Comparison of ENCODE assay signal across 16 cellular contexts in genomic region chr11:103872748-103873147, GRCh38.
"Had no signal": no experiment of that assay in that cellular context is flagged by ENCODE, and none has a peak within 500 bp of the region (broad histone marks: within the 10 kb centered on the region; RNA-seq: fewer than 3 reads in every experiment).

No MANE protein-coding gene starts in this region.

- H3K27ac ChIP-seq: psoas muscle, suprapubic skin, transverse colon, vagina had no signal

- H3K36me3 ChIP-seq: heart right ventricle, suprapubic skin, transverse colon, vagina had no signal

- H3K4me1 Mint-ChIP-seq: activated CD4-positive, alpha-beta memory T cell treated with anti-CD3 and anti-CD28 coated beads, Interleukin-2, amount 10 ng/mL, durations not matched to agents 7 days and 5 days; activated naive CD8-positive, alpha-beta T cell treated with anti-CD3 and anti-CD28 coated beads for 36 hours; stimulated activated naive CD8-positive, alpha-beta T cell treated with anti-CD3 and anti-CD28 coated beads, Interleukin-15, amount 100 ng/mL, for 72 hours had no signal

- H3K27ac Mint-ChIP-seq: activated B cell treated with CpG ODN at 0.5 μM for 24 hours; activated CD4-positive, alpha-beta memory T cell treated with anti-CD3 and anti-CD28 coated beads, Interleukin-2, amount 10 ng/mL, durations not matched to agents 7 days and 5 days; activated CD8-positive, alpha-beta memory T cell treated with anti-CD3 and anti-CD28 coated beads, Interleukin-2, amount 10 ng/mL, durations not matched to agents 7 days and 5 days; activated naive CD8-positive, alpha-beta T cell treated with anti-CD3 and anti-CD28 coated beads for 36 hours had no signal

- H3K36me3 Mint-ChIP-seq: activated CD8-positive, alpha-beta memory T cell treated with anti-CD3 and anti-CD28 coated beads, Interleukin-2, amount 10 ng/mL, durations not matched to agents 7 days and 5 days; activated naive CD8-positive, alpha-beta T cell treated with anti-CD3 and anti-CD28 coated beads for 36 hours had no signal

- H3K4me3 ChIP-seq: heart right ventricle, psoas muscle, smooth muscle cell, suprapubic skin, transverse colon, vagina had no signal

- H3K4me1 ChIP-seq: psoas muscle, transverse colon, vagina had no signal

- ATAC-seq: activated CD8-positive, alpha-beta memory T cell treated with anti-CD3 and anti-CD28 coated beads, Interleukin-2, amount 10 ng/mL, durations not matched to agents 7 days and 5 days; stimulated activated naive CD8-positive, alpha-beta T cell treated with anti-CD3 and anti-CD28 coated beads, Interleukin-15, amount 100 ng/mL, for 72 hours had no signal

- H3K27me3 Mint-ChIP-seq: activated CD4-positive, alpha-beta memory T cell treated with anti-CD3 and anti-CD28 coated beads, Interleukin-2, amount 10 ng/mL, durations not matched to agents 7 days and 5 days; activated CD8-positive, alpha-beta memory T cell treated with anti-CD3 and anti-CD28 coated beads, Interleukin-2, amount 10 ng/mL, durations not matched to agents 7 days and 5 days; activated naive CD8-positive, alpha-beta T cell treated with anti-CD3 and anti-CD28 coated beads for 36 hours; stimulated activated naive CD8-positive, alpha-beta T cell treated with anti-CD3 and anti-CD28 coated beads, Interleukin-15, amount 100 ng/mL, for 72 hours had no signal

- H3K27me3 ChIP-seq: heart right ventricle, suprapubic skin, transverse colon, vagina had no signal

- H3K4me2 ChIP-seq: smooth muscle cell had no signal

- H3K9me3 Mint-ChIP-seq: activated B cell treated with CpG ODN at 0.5 μM for 24 hours; activated CD4-positive, alpha-beta memory T cell treated with anti-CD3 and anti-CD28 coated beads, Interleukin-2, amount 10 ng/mL, durations not matched to agents 7 days and 5 days; activated naive CD8-positive, alpha-beta T cell treated with anti-CD3 and anti-CD28 coated beads for 36 hours; stimulated activated naive CD8-positive, alpha-beta T cell treated with anti-CD3 and anti-CD28 coated beads, Interleukin-15, amount 100 ng/mL, for 72 hours had no signal

- DNase-seq: activated B cell treated with CpG ODN at 0.5 μM for 24 hours; activated CD4-positive, alpha-beta memory T cell treated with anti-CD3 and anti-CD28 coated beads, Interleukin-2, amount 10 ng/mL, durations not matched to agents 7 days and 5 days; activated CD4-positive, alpha-beta T cell treated with anti-CD3 and anti-CD28 coated beads for 4 hours; activated CD8-positive, alpha-beta memory T cell treated with anti-CD3 and anti-CD28 coated beads, Interleukin-2, amount 10 ng/mL, durations not matched to agents 7 days and 5 days; activated naive CD8-positive, alpha-beta T cell treated with anti-CD3 and anti-CD28 coated beads for 36 hours; amygdala; caudate nucleus; heart right ventricle; left ventricle myocardium superior; psoas muscle; stimulated activated CD4-positive, alpha-beta T cell treated with anti-CD3 and anti-CD28 coated beads, Interleukin-4, amount 100 ng/mL, for 1 hour; stimulated activated naive CD8-positive, alpha-beta T cell treated with anti-CD3 and anti-CD28 coated beads, Interleukin-15, amount 100 ng/mL, for 72 hours; transverse colon had no signal

- H3K9me3 ChIP-seq: heart right ventricle, psoas muscle, suprapubic skin, transverse colon, vagina had no signal

- H3K4me3 Mint-ChIP-seq: activated B cell treated with CpG ODN at 0.5 μM for 24 hours; activated CD4-positive, alpha-beta memory T cell treated with anti-CD3 and anti-CD28 coated beads, Interleukin-2, amount 10 ng/mL, durations not matched to agents 7 days and 5 days; activated CD8-positive, alpha-beta memory T cell treated with anti-CD3 and anti-CD28 coated beads, Interleukin-2, amount 10 ng/mL, durations not matched to agents 7 days and 5 days; activated naive CD8-positive, alpha-beta T cell treated with anti-CD3 and anti-CD28 coated beads for 36 hours; stimulated activated naive CD8-positive, alpha-beta T cell treated with anti-CD3 and anti-CD28 coated beads, Interleukin-15, amount 100 ng/mL, for 72 hours had no signal
